In genomic region chr11:78573271-78574035, GRCh38 we compare ENCODE assay signal across 8 cellular contexts. TPM values are rescaled to one million over a fixed set of nuclear protein-coding genes. Genes with fewer than 3 reads are reported as not detected.
DNase-seq lines count a peak whose midpoint lies in the region; ATAC-seq and TF ChIP-seq lines count a peak whose summit lies in the region.

No MANE protein-coding gene starts in this region.

- H3K36me3 Mint-ChIP-seq in natural killer cell, result peaks cover 6% of the 10 kb centered on the region

- H2AFZ ChIP-seq in KMS-11 (ENCODE audit: low read depth), result peak overlapping the region; percentile 94

- TF ChIP-seq CTCF in KMS-11 (conservative IDR thresholded peaks at IDR 0.05; ENCODE audit: low read depth, low read length) (no peak), colonic mucosa (IDR thresholded peaks at IDR 0.05) (no peak), natural killer cell (IDR thresholded peaks at IDR 0.05) (no peak)

- H3K9me3 Mint-ChIP-seq in natural killer cell, result no peaks in the 10 kb centered on the region

- peaks cover 24 to 25% of the 10 kb centered on the region in 2 donors for H3K4me1 Mint-ChIP-seq in natural killer cell

- H3K4me3 ChIP-seq in BLaER1 (peak overlapping the region; percentile 75), KMS-11 (IDR thresholded peaks at IDR 0.05; ENCODE audit: insufficient read depth, low read depth, low read length) (peak overlapping the region; percentile 24), colonic mucosa (peak overlapping the region; percentile 97)

- peaks cover 4% of the 10 kb centered on the region; the same call in 1 of the 2 replicates for H3K79me2 ChIP-seq in KMS-11 (ENCODE audit: insufficient read depth, low read depth)

- ATAC-seq in natural killer cell (no peak), HG02571 (IDR thresholded peaks at IDR 0.05; ENCODE audit: unreplicated experiment) (no peak)

- no peaks in the 10 kb centered on the region for H3K9me3 ChIP-seq in BLaER1
- H3K9me3 ChIP-seq in colonic mucosa, result no peaks in the 10 kb centered on the region

- H4K20me1 ChIP-seq in BLaER1, result peaks cover 5% of the 10 kb centered on the region; the same call in 1 of the 2 replicates
- no peaks in the 10 kb centered on the region for H4K20me1 ChIP-seq in KMS-11 (ENCODE audit: insufficient read depth)

- intact Hi-C loops in colonic mucosa (cut with DNase I), result no loop called here
- intact Hi-C loops in natural killer cell (cut with micrococcal nuclease), result loop anchor here (1.0 kb wide), 1 partner anchor 108 kb away; no protein-coding TSS in a partner anchor

- H3K9ac ChIP-seq in BLaER1 (peak overlapping the region; percentile 85), KMS-11 (peak overlapping the region; percentile 82), colonic mucosa (ENCODE audit: low read depth in 2 of 2, low read length in 2 of 2) (peak overlapping the region; percentile 91 to 93)

- H3K36me3 ChIP-seq in BLaER1, result peaks cover 31% of the 10 kb centered on the region
- H3K36me3 ChIP-seq in KMS-11 (ENCODE audit: insufficient read depth), result no peaks in the 10 kb centered on the region
- H3K36me3 ChIP-seq in colonic mucosa, result no peaks in the 10 kb centered on the region

- no peak for DNase-seq in colonic mucosa
- no peak for DNase-seq in natural killer cell
- DNase-seq in NCI-H1048 (lab: John Stamatoyannopoulos, UW), result no peak
- no peak for DNase-seq in retina
- no peak for DNase-seq in NCI-H345 (lab: John Stamatoyannopoulos, UW)

- H3K4me2 ChIP-seq in BLaER1 (peak overlapping the region; percentile 95), KMS-11 (peak overlapping the region; percentile 77)

- H3K4me3 Mint-ChIP-seq in natural killer cell, result peak overlapping the region; percentile 98

- H3K27ac ChIP-seq in BLaER1, result peak overlapping the region; percentile 83; the same call in 1 of the 2 replicates
- H3K27ac ChIP-seq in KMS-11, result no peak overlapping the region
- no peak overlapping the region for H3K27ac ChIP-seq in colonic mucosa

- no peaks in the 10 kb centered on the region for H3K27me3 Mint-ChIP-seq in natural killer cell (ENCODE audit: low read depth in 2 of 2)

- no peaks in the 10 kb centered on the region for H3K27me3 ChIP-seq in BLaER1
- no peaks in the 10 kb centered on the region for H3K27me3 ChIP-seq in KMS-11 (ENCODE audit: insufficient read depth, low read depth)
- H3K27me3 ChIP-seq in colonic mucosa, result no peaks in the 10 kb centered on the region

- H3K4me1 ChIP-seq in BLaER1 (peaks cover 46% of the 10 kb centered on the region), KMS-11 (ENCODE audit: low read depth, poor library complexity, severe bottlenecking) (peaks cover 13% of the 10 kb centered on the region), colonic mucosa (no peaks in the 10 kb centered on the region)

- H3K27ac Mint-ChIP-seq in natural killer cell, result peak overlapping the region; percentile 94 to 97

RNA-seq across cellular contexts. Expression of gene NARS2, which starts 1.2 kb away (rescaled TPM):
- total RNA-seq in colonic mucosa (10 to 100 TPM; 15.0 to 23.7 TPM), natural killer cell (1 to 10 TPM; 6.5 to 9.6 (median 8.8) TPM)

Comparison
In these comparisons a context has a peak if more than half of its experiments do, and no peak if none do; other contexts are left out.
1. H3K4me3 ChIP-seq: peak in every context shown above with its lines; median percentile 97 in colonic mucosa; 75 in BLaER1; 24 in KMS-11.